Comparison of ENCODE assay signal across 31 cellular contexts in genomic region chr13:105642511-105642958, GRCh38.
A peak's percentile ranks its signal among the peaks of the same experiment; 100 is the strongest.
DNase-seq lines count a peak whose midpoint lies in the region; ATAC-seq, FAIRE-seq and TF ChIP-seq lines count a peak whose summit lies in the region.
"Had no signal": no experiment of that assay in that cellular context is flagged by ENCODE, and none has a peak within 500 bp of the region (broad histone marks: within the 10 kb centered on the region; RNA-seq: fewer than 3 reads in every experiment).

No MANE protein-coding gene starts in this region.

- TF ChIP-seq CTCF in fibroblast of pulmonary artery (IDR thresholded peaks at IDR 0.05; ENCODE audit: low read length, missing control alignments) (no peak), esophagus squamous epithelium (IDR thresholded peaks at IDR 0.05) (no peak), MCF 10A (IDR thresholded peaks at IDR 0.05; ENCODE audit: unreplicated experiment) (no peak)

- BruUV-seq in MCF 10A (replicated peaks; lab: Mats Ljungman, UMichigan): no TSS peak

- H3K4me3 Mint-ChIP-seq in MCF 10A (ENCODE audit: unreplicated experiment): no peak overlapping the region
- no peak overlapping the region for H3K4me3 Mint-ChIP-seq in T-helper 17 cell
- H3K4me3 Mint-ChIP-seq: activated naive CD8-positive, alpha-beta T cell treated with anti-CD3 and anti-CD28 coated beads, Interleukin-2, amount 10 ng/mL, durations not matched to agents 7 days and 5 days; CD14-positive monocyte; stimulated activated naive CD8-positive, alpha-beta T cell treated with anti-CD3 and anti-CD28 coated beads, Interleukin-15, Interleukin-2, amounts not matched to agents 100 ng/mL and 50 ng/mL, for 24 hours had no signal

- no peak for FAIRE-seq in HTR-8/SVneo (lab: Jason Lieb, UNC)
- FAIRE-seq: GM18507, small intestine had no signal

- H3K27me3 Mint-ChIP-seq in MCF 10A (ENCODE audit: insufficient read depth, unreplicated experiment) (no peaks in the 10 kb centered on the region), T-helper 17 cell (no peaks in the 10 kb centered on the region)
- H3K27me3 Mint-ChIP-seq: activated naive CD8-positive, alpha-beta T cell treated with anti-CD3 and anti-CD28 coated beads, Interleukin-2, amount 10 ng/mL, durations not matched to agents 7 days and 5 days; stimulated activated naive CD8-positive, alpha-beta T cell treated with anti-CD3 and anti-CD28 coated beads, Interleukin-15, Interleukin-2, amounts not matched to agents 100 ng/mL and 50 ng/mL, for 24 hours had no signal

- H3K4me3 ChIP-seq in fibroblast of pulmonary artery (replicated peaks; ENCODE audit: low read depth, low read length) (no peak overlapping the region), esophagus squamous epithelium (no peak overlapping the region)
- H3K4me3 ChIP-seq: ascending aorta, hepatocyte, testis had no signal

- no peaks in the 10 kb centered on the region for H3K9me3 Mint-ChIP-seq in MCF 10A (ENCODE audit: unreplicated experiment)

- CTCF ChIA-PET in MCF 10A (lab: Yijun Ruan, JAX): no interaction called here

- H3K9me3 ChIP-seq in esophagus squamous epithelium (no peaks in the 10 kb centered on the region), T-helper 17 cell (ENCODE audit: control insufficient read depth, low read length, poor library complexity, severe bottlenecking) (no peaks in the 10 kb centered on the region)
- H3K9me3 ChIP-seq: testis had no signal

- H3K27ac Mint-ChIP-seq in MCF 10A (ENCODE audit: low read depth, unreplicated experiment): no peak overlapping the region
- no peak overlapping the region for H3K27ac Mint-ChIP-seq in T-helper 17 cell
- H3K27ac Mint-ChIP-seq: activated naive CD8-positive, alpha-beta T cell treated with anti-CD3 and anti-CD28 coated beads, Interleukin-2, amount 10 ng/mL, durations not matched to agents 7 days and 5 days; CD14-positive monocyte; stimulated activated naive CD8-positive, alpha-beta T cell treated with anti-CD3 and anti-CD28 coated beads, Interleukin-15, Interleukin-2, amounts not matched to agents 100 ng/mL and 50 ng/mL, for 24 hours had no signal

- ATAC-seq in SK-N-SH treated with all-trans-retinoic acid at 6 μM for 48 hours: peak; percentile 87
- ATAC-seq in GM18867 (IDR thresholded peaks at IDR 0.05; ENCODE audit: unreplicated experiment): no peak
- no peak for ATAC-seq in T-helper 17 cell

- no peaks in the 10 kb centered on the region for H3K4me1 ChIP-seq in esophagus squamous epithelium
- H3K4me1 ChIP-seq: ascending aorta, parathyroid adenoma, testis had no signal

- DNase-seq in A172 (ENCODE audit: low spot score): peak; percentile 82
- DNase-seq in HTR-8/SVneo (ENCODE audit: insufficient read length, low spot score): peak; percentile 10
- peak; percentile 9 for DNase-seq in fibroblast of pulmonary artery (ENCODE audit: low read depth)
- no peak for DNase-seq in esophagus squamous epithelium (lab: John Stamatoyannopoulos, UW)
- no peak for DNase-seq in MCF 10A (ENCODE audit: unreplicated experiment)
- no peak for DNase-seq in T-helper 17 cell
- DNase-seq: activated CD4-positive, alpha-beta T cell treated with anti-CD3 and anti-CD28 coated beads, Interleukin-2, amount 50 U/mL, for 48 hours; activated gamma-delta T cell treated with Interleukin-2 at 50 U/mL for 16 hours; activated naive CD8-positive, alpha-beta T cell treated with anti-CD3 and anti-CD28 coated beads, Interleukin-2, amount 10 ng/mL, durations not matched to agents 7 days and 5 days; activated T-cell treated with anti-CD3 and anti-CD28 coated beads, Interleukin-2, amount 50 U/mL, for 48 hours; dermis blood vessel endothelial cell; DMS79 treated with DMSO at 0.1 percent for 48 hours; HCEC 1CT; NCI-H1092; NCI-H1694; NCI-H446 treated with DMSO at 0.1 percent for 48 hours; NCI-H82; RPMI8226; small intestine; T-helper 1 cell; testis had no signal

- 90 to 93% methylated on average over 8 of the region's 8 CpGs for WGBS in esophagus squamous epithelium, 2 donors

- no peak overlapping the region for H3K27ac ChIP-seq in esophagus squamous epithelium
- H3K27ac ChIP-seq: 22Rv1, ascending aorta, hepatocyte, HL-60, parathyroid adenoma, testis had no signal

- POLR2A ChIA-PET in MCF 10A (lab: Yijun Ruan, JAX): no interaction called here

- no peaks in the 10 kb centered on the region for H3K27me3 ChIP-seq in esophagus squamous epithelium
- H3K27me3 ChIP-seq: ascending aorta, hepatocyte, testis had no signal

- H3K36me3 Mint-ChIP-seq in MCF 10A (ENCODE audit: insufficient read depth, unreplicated experiment) (no peaks in the 10 kb centered on the region), T-helper 17 cell (ENCODE audit: low read depth) (no peaks in the 10 kb centered on the region)
- H3K36me3 Mint-ChIP-seq: activated naive CD8-positive, alpha-beta T cell treated with anti-CD3 and anti-CD28 coated beads, Interleukin-2, amount 10 ng/mL, durations not matched to agents 7 days and 5 days; CD14-positive monocyte had no signal

- intact Hi-C loops in esophagus squamous epithelium (cut with DNase I): no loop called here
- intact Hi-C loops in MCF 10A (cut with micrococcal nuclease): no loop called here

- TF ChIP-seq POLR2A in esophagus squamous epithelium (IDR thresholded peaks at IDR 0.05): no peak

- H3K36me3 ChIP-seq in esophagus squamous epithelium: no peaks in the 10 kb centered on the region
- H3K36me3 ChIP-seq: ascending aorta had no signal

- no peaks in the 10 kb centered on the region for H3K4me1 Mint-ChIP-seq in MCF 10A (ENCODE audit: insufficient read depth, unreplicated experiment)
- H3K4me1 Mint-ChIP-seq in T-helper 17 cell: no peaks in the 10 kb centered on the region
- H3K4me1 Mint-ChIP-seq: activated naive CD8-positive, alpha-beta T cell treated with anti-CD3 and anti-CD28 coated beads, Interleukin-2, amount 10 ng/mL, durations not matched to agents 7 days and 5 days; CD14-positive monocyte had no signal

TF ChIP-seq in SK-N-SH treated with all-trans-retinoic acid at 6 μM for 48 hours, 23 proteins besides CTCF, POLR2A, EP300 and RAD21:
- TF ChIP-seq TOX (CRISPR knock-in tag; IDR thresholded peaks at IDR 0.05; ENCODE audit: borderline replicate concordance) (peak; percentile 77; the same call in 1 of the 2 replicates), ZC3H10 (CRISPR knock-in tag; IDR thresholded peaks at IDR 0.05) (no peak)
TF ChIP-seq in SK-N-SH treated with all-trans-retinoic acid at 6 μM for 48 hours: peak in this region for 1.

Comparison
In these comparisons a context has a peak if more than half of its experiments do, and no peak if none do; other contexts are left out.
1. DNase-seq: peak in A172 (single experiment), HTR-8/SVneo (single experiment) and fibroblast of pulmonary artery (single experiment); none in esophagus squamous epithelium (single experiment), MCF 10A (single experiment) and T-helper 17 cell (0 of 3).